Comparison of ENCODE assay signal across 8 cellular contexts in the genomic region with DNA sequence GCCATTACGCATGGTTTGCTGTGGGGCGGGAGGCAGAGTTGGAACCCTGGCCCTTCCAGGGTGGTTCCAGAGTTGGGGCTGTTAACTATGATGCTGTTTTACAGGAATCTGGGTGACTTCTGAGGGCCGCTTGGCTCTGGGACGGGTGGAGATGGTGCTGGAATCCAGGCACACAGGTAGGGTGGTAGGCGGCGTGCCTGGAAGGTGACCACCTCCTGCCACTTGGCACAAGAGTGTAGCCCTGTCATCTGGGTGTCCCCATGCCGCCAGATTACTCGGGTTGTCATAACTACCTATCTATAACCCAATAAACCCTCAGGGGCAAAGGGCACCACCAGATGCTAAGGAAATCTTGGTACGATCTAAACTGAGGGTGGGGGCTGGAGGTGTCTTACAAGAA. TPM values are rescaled to one million over a fixed set of nuclear protein-coding genes. Genes with fewer than 3 reads are reported as not detected.
DNase-seq lines count a peak whose midpoint lies in the region; ATAC-seq, FAIRE-seq and TF ChIP-seq lines count a peak whose summit lies in the region.

No MANE protein-coding gene starts in this region.

- no peak for TF ChIP-seq CTCF in keratinocyte (optimal IDR thresholded peaks at IDR 0.05 in 1 of 3, IDR thresholded peaks at IDR 0.05 in 1 of 3, conservative IDR thresholded peaks at IDR 0.05 in 1 of 3; ENCODE audit: extremely low read depth in 1 of 3, insufficient read depth in 2 of 3, low read length in 3 of 3)

- H3K36me3 ChIP-seq in keratinocyte (ENCODE audit: control insufficient read depth in 2 of 2, extremely low read depth in 1 of 2, insufficient read depth in 2 of 2, low read length in 2 of 2) (peaks cover 10 to 15% of the 10 kb centered on the region in 2 experiments), subcutaneous abdominal adipose tissue (ENCODE audit: control insufficient read depth in 5 of 5, insufficient read depth in 5 of 5, low read length in 5 of 5) (peaks cover 0 to 14% (median 10%) of the 10 kb centered on the region in 5 donors)

- H3K4me2 ChIP-seq in keratinocyte (ENCODE audit: control insufficient read depth, extremely low read depth, insufficient read depth, low read depth, low read length) = peak overlapping the region; percentile 99

- peaks cover 13% of the 10 kb centered on the region for H4K20me1 ChIP-seq in keratinocyte (ENCODE audit: control insufficient read depth, extremely low read depth, insufficient read depth, low read length)

- H2AFZ ChIP-seq in keratinocyte (ENCODE audit: control insufficient read depth, low read length) = no peak overlapping the region

- peak overlapping the region; percentile 65 for H3K27ac Mint-ChIP-seq in activated naive CD4-positive, alpha-beta T cell treated with anti-CD3 and anti-CD28 coated beads for 36 hours
- H3K27ac Mint-ChIP-seq in activated naive CD4-positive, alpha-beta T cell treated with anti-CD3 and anti-CD28 coated beads, Interleukin-2, amount 50 U/mL, for 72 hours = peak overlapping the region; percentile 82 to 90

- H3K27me3 ChIP-seq in keratinocyte (ENCODE audit: control insufficient read depth, extremely low read depth, insufficient read depth, low read length) (no peaks in the 10 kb centered on the region), subcutaneous abdominal adipose tissue (ENCODE audit: control insufficient read depth in 5 of 5, insufficient read depth in 4 of 5, low read length in 5 of 5) (no peaks in the 10 kb centered on the region)

- FAIRE-seq in keratinocyte (lab: Jason Lieb, UNC) (no peak), frontal cortex (lab: Jason Lieb, UNC) (no peak)

- no peaks in the 10 kb centered on the region for H3K27me3 Mint-ChIP-seq in activated naive CD4-positive, alpha-beta T cell treated with anti-CD3 and anti-CD28 coated beads for 36 hours (ENCODE audit: low read depth)

- H3K27ac ChIP-seq in keratinocyte (ENCODE audit: control insufficient read depth, insufficient read depth, low read length) (peak overlapping the region; percentile 71), subcutaneous abdominal adipose tissue (ENCODE audit: low read depth, low read length) (peak overlapping the region; percentile 92)

- intact Hi-C loops in activated naive CD4-positive, alpha-beta T cell treated with anti-CD3 and anti-CD28 coated beads for 36 hours (cut with micrococcal nuclease) = loop anchor here (5.0 kb wide), 2 partner anchors 154 to 1294 kb away; partner anchors contain the start of gene CTSD

- peaks cover 24% of the 10 kb centered on the region for H3K36me3 Mint-ChIP-seq in activated naive CD4-positive, alpha-beta T cell treated with anti-CD3 and anti-CD28 coated beads for 36 hours (ENCODE audit: low read depth)
- peaks cover 0 to 14% of the 10 kb centered on the region in 2 donors for H3K36me3 Mint-ChIP-seq in activated naive CD4-positive, alpha-beta T cell treated with anti-CD3 and anti-CD28 coated beads, Interleukin-2, amount 50 U/mL, for 72 hours

- H3K79me2 ChIP-seq in keratinocyte (ENCODE audit: control insufficient read depth, insufficient read depth, low read length) = peaks cover 58% of the 10 kb centered on the region

- peaks cover 47% of the 10 kb centered on the region for H3K4me1 Mint-ChIP-seq in activated naive CD4-positive, alpha-beta T cell treated with anti-CD3 and anti-CD28 coated beads for 36 hours (ENCODE audit: low read depth)

- peak overlapping the region in 2 of 3 experiments; percentile 75 to 92 for H3K4me3 ChIP-seq in keratinocyte (ENCODE audit: control insufficient read depth in 2 of 3, extremely low read depth in 1 of 3, insufficient read depth in 2 of 3, low read depth in 1 of 3, low read length in 3 of 3)
- H3K4me3 ChIP-seq in subcutaneous abdominal adipose tissue (ENCODE audit: low read depth in 1 of 5, low read length in 5 of 5) = peak overlapping the region; percentile 79 to 88 (median 87)

- peak overlapping the region; percentile 92 for H3K4me3 Mint-ChIP-seq in activated naive CD4-positive, alpha-beta T cell treated with anti-CD3 and anti-CD28 coated beads for 36 hours

- CTCF ChIA-PET in activated naive CD4-positive, alpha-beta T cell treated with anti-CD3 and anti-CD28 coated beads for 36 hours (lab: Charles Lee) = interaction anchor here (0.9 kb wide), 1 partner anchor 36 kb away, joined by 3 read pairs; no protein-coding TSS in a partner anchor

- no peak for ATAC-seq in activated naive CD4-positive, alpha-beta T cell treated with anti-CD3 and anti-CD28 coated beads, Interleukin-2, amount 50 U/mL, for 72 hours
- no peak for ATAC-seq in HG02642 (IDR thresholded peaks at IDR 0.05; ENCODE audit: poor library complexity, unreplicated experiment)

- H3K9me3 ChIP-seq in keratinocyte (ENCODE audit: control insufficient read depth, low read depth, low read length) (no peaks in the 10 kb centered on the region), subcutaneous abdominal adipose tissue (ENCODE audit: control insufficient read depth in 5 of 5, low read length in 5 of 5) (no peaks in the 10 kb centered on the region)

- dilution Hi-C loops in keratinocyte (cut with MboI; ENCODE audit: extremely low pct_ligation_motif_present, low sequenced_read_pairs) = no loop called here

- H3K9me3 Mint-ChIP-seq in activated naive CD4-positive, alpha-beta T cell treated with anti-CD3 and anti-CD28 coated beads for 36 hours = no peaks in the 10 kb centered on the region
- no peaks in the 10 kb centered on the region for H3K9me3 Mint-ChIP-seq in activated naive CD4-positive, alpha-beta T cell treated with anti-CD3 and anti-CD28 coated beads, Interleukin-2, amount 50 U/mL, for 72 hours

- H3K4me1 ChIP-seq in keratinocyte (ENCODE audit: control insufficient read depth, extremely low read depth, insufficient read depth, low read length) (peaks cover 10% of the 10 kb centered on the region), subcutaneous abdominal adipose tissue (ENCODE audit: control insufficient read depth in 5 of 5, insufficient read depth in 5 of 5, low read length in 5 of 5) (peaks cover 19 to 68% (median 48%) of the 10 kb centered on the region in 5 donors)

- no peak for DNase-seq in activated naive CD4-positive, alpha-beta T cell treated with anti-CD3 and anti-CD28 coated beads for 36 hours
- DNase-seq in activated naive CD4-positive, alpha-beta T cell (lab: John Stamatoyannopoulos, UW) = no peak
- DNase-seq in activated naive CD4-positive, alpha-beta T cell treated with anti-CD3 and anti-CD28 coated beads, Interleukin-2, amount 50 U/mL, for 72 hours (ENCODE audit: low spot score in 2 of 2) = no peak
- DNase-seq in keratinocyte (ENCODE audit: low read depth, low spot score) (no peak), activated gamma-delta T cell treated with Interleukin-2 at 50 U/mL for 16 hours (no peak), frontal cortex (ENCODE audit: low spot score in 2 of 2) (no peak)

- peaks cover 5% of the 10 kb centered on the region for H3K9me1 ChIP-seq in keratinocyte (ENCODE audit: control insufficient read depth, extremely low read depth, insufficient read depth, low read length)

- peak overlapping the region; percentile 88 for H3K9ac ChIP-seq in keratinocyte (ENCODE audit: control insufficient read depth, extremely low read depth, insufficient read depth, low read length)
- H3K9ac ChIP-seq in subcutaneous abdominal adipose tissue (ENCODE audit: low read length in 5 of 5) = peak overlapping the region; percentile 89 to 97 (median 93)

RNA-seq across cellular contexts. Expression of gene CARS1, which starts 1.3 kb away (rescaled TPM):
- total RNA-seq in activated naive CD4-positive, alpha-beta T cell treated with anti-CD3 and anti-CD28 coated beads for 36 hours = 100 to 1,000 TPM; 126 to 128 TPM
- total RNA-seq in activated naive CD4-positive, alpha-beta T cell treated with anti-CD3 and anti-CD28 coated beads, Interleukin-2, amount 50 U/mL, for 72 hours = 10 to 100 TPM; 86.2 to 87.2 TPM
- 53.0 to 62.5 TPM (median 60.7 TPM) in 3 replicates for polyA plus RNA-seq in keratinocyte
- 87.1 TPM for polyA plus RNA-seq in keratinocyte (2011; ENCODE audit: low read depth)
- polyA plus RNA-seq in keratinocyte (2011; cell fraction: cytosol; rRNA removed) = 41.5 and 44.0 TPM in 2 replicates
- 109 and 122 TPM in 2 replicates for polyA plus RNA-seq in keratinocyte (2011; cell fraction: nucleus; rRNA removed)
- polyA plus RNA-seq in keratinocyte (2012; ENCODE audit: low replicate concordance) = 71.9 and 81.6 TPM in 2 replicates
- 25.4 to 41.8 TPM (median 34.8 TPM) in 3 replicates for polyA minus RNA-seq in keratinocyte
- polyA minus RNA-seq in keratinocyte (2011; cell fraction: cytosol; rRNA and poly(A)+ RNA removed) = 43.0 TPM
- polyA minus RNA-seq in keratinocyte (2011; cell fraction: nucleus; rRNA and poly(A)+ RNA removed) = 48.7 and 60.6 TPM in 2 replicates
- 33.8 TPM for total RNA-seq in frontal cortex
